29 cellular contexts compared by ENCODE assay signal in genomic region chr12:5015711-5016492, GRCh38. TPM values are rescaled to one million over a fixed set of nuclear protein-coding genes. Genes with fewer than 3 reads are reported as not detected.
A peak's percentile ranks its signal among the peaks of the same experiment; 100 is the strongest.
DNase-seq lines count a peak whose midpoint lies in the region; ATAC-seq, FAIRE-seq and TF ChIP-seq lines count a peak whose summit lies in the region.
"Had no signal": no experiment of that assay in that cellular context is flagged by ENCODE, and none has a peak within 500 bp of the region (broad histone marks: within the 10 kb centered on the region; RNA-seq: fewer than 3 reads in every experiment).

No MANE protein-coding gene starts in this region.

- H3K36me3 ChIP-seq in GM12878 (ENCODE audit: control insufficient read depth in 2 of 2, insufficient read depth in 2 of 2, low read length in 1 of 2): no peaks in the 10 kb centered on the region
- H3K36me3 ChIP-seq in CD4-positive, alpha-beta memory T cell (ENCODE audit: insufficient read depth, low read length): no peaks in the 10 kb centered on the region
- H3K36me3 ChIP-seq in A673 (ENCODE audit: insufficient read depth, low read length, poor library complexity, severe bottlenecking): no peaks in the 10 kb centered on the region
- H3K36me3 ChIP-seq: BLaER1 treated with 17β-estradiol and CSF1 and Interleukin-3, amounts not matched to agents 10 nM and 100 nM; MG63; SJSA1 had no signal

- H3K27me3 Mint-ChIP-seq in activated T-cell treated with anti-CD3 and anti-CD28 coated beads, Interleukin-2, amount 50 U/mL, for 72 hours (ENCODE audit: low read depth): no peaks in the 10 kb centered on the region
- H3K27me3 Mint-ChIP-seq in stimulated activated memory B cell treated with anti-CD40 and anti-IgM and Interleukin-4, amounts not matched to agents 10 μg/mL and 1 μg/mL and 100 μg/mL, for 72 hours: peaks cover 17% of the 10 kb centered on the region
- H3K27me3 Mint-ChIP-seq in CD4-positive, alpha-beta memory T cell: peaks cover 2 to 10% of the 10 kb centered on the region in 2 donors

- no peak overlapping the region for H3K27ac ChIP-seq in GM12878 (ENCODE audit: control insufficient read depth, insufficient read depth)
- H3K27ac ChIP-seq in CD4-positive, alpha-beta memory T cell (ENCODE audit: low read depth, low read length): no peak overlapping the region
- H3K27ac ChIP-seq in A673 (ENCODE audit: low read depth, low read length, poor library complexity, severe bottlenecking): no peak overlapping the region
- H3K27ac ChIP-seq: BLaER1 treated with 17β-estradiol and CSF1 and Interleukin-3, amounts not matched to agents 10 nM and 100 nM; GM23248; SJSA1 had no signal

- H3K27ac Mint-ChIP-seq in activated T-cell treated with anti-CD3 and anti-CD28 coated beads, Interleukin-2, amount 50 U/mL, for 72 hours: no peak overlapping the region
- no peak overlapping the region for H3K27ac Mint-ChIP-seq in stimulated activated memory B cell treated with anti-CD40 and anti-IgM and Interleukin-4, amounts not matched to agents 10 μg/mL and 1 μg/mL and 100 μg/mL, for 72 hours
- no peak overlapping the region for H3K27ac Mint-ChIP-seq in CD4-positive, alpha-beta memory T cell
- H3K27ac Mint-ChIP-seq: CD4-positive, alpha-beta T cell had no signal

- SMC1A ChIA-PET in GM12878 (lab: Charles Lee; ENCODE audit: uncharacterized antibody, unreplicated experiment): no interaction called here

- peaks cover 4% of the 10 kb centered on the region; the same call in 1 of the 2 replicates for H3K4me1 ChIP-seq in GM12878 (ENCODE audit: control insufficient read depth, insufficient read depth, low read length)
- no peaks in the 10 kb centered on the region for H3K4me1 ChIP-seq in CD4-positive, alpha-beta memory T cell (ENCODE audit: insufficient read depth, low read length)
- H3K4me1 ChIP-seq in A673 (ENCODE audit: insufficient read depth, low read length, poor library complexity, severe bottlenecking): no peaks in the 10 kb centered on the region
- H3K4me1 ChIP-seq: SJSA1 had no signal

- H3K79me2 ChIP-seq in GM12878 (ENCODE audit: control insufficient read depth, insufficient read depth, low read length): no peaks in the 10 kb centered on the region

- no peak overlapping the region for H3K9ac ChIP-seq in GM12878 (ENCODE audit: control insufficient read depth, insufficient read depth, low read length)
- H3K9ac ChIP-seq: BLaER1 treated with 17β-estradiol and CSF1 and Interleukin-3, amounts not matched to agents 10 nM and 100 nM; GM23248 had no signal

- TF ChIP-seq POLR2A in GM12878 (IDR thresholded peaks at IDR 0.05; ENCODE audit: low read depth, low read length): no peak

- no peak for FAIRE-seq in GM12878 (lab: Jason Lieb, UNC)
- FAIRE-seq: A204.1, G401.6, GM18507, HTR-8/SVneo, K562 had no signal

- ATAC-seq in activated T-cell treated with anti-CD3 and anti-CD28 coated beads, Interleukin-2, amount 50 U/mL, for 72 hours (replicated peaks in 1 of 2): peak; percentile 62 to 80
- ATAC-seq in GM21381 (IDR thresholded peaks at IDR 0.05; ENCODE audit: unreplicated experiment): peak; percentile 48
- ATAC-seq in GM12878: peak; percentile 93
- peak; percentile 70 for ATAC-seq in stimulated activated memory B cell treated with anti-CD40 and anti-IgM and Interleukin-4, amounts not matched to agents 10 μg/mL and 1 μg/mL and 100 μg/mL, for 72 hours
- ATAC-seq: K562, PC-3 had no signal

- H3K4me2 ChIP-seq in GM12878 (ENCODE audit: control insufficient read depth, insufficient read depth): peak overlapping the region; percentile 34; the same call in 1 of the 2 replicates
- H3K4me2 ChIP-seq: BLaER1 treated with 17β-estradiol and CSF1 and Interleukin-3, amounts not matched to agents 10 nM and 100 nM had no signal

- no peak overlapping the region for H3K4me3 Mint-ChIP-seq in activated T-cell treated with anti-CD3 and anti-CD28 coated beads, Interleukin-2, amount 50 U/mL, for 72 hours
- no peak overlapping the region for H3K4me3 Mint-ChIP-seq in stimulated activated memory B cell treated with anti-CD40 and anti-IgM and Interleukin-4, amounts not matched to agents 10 μg/mL and 1 μg/mL and 100 μg/mL, for 72 hours
- no peak overlapping the region for H3K4me3 Mint-ChIP-seq in CD4-positive, alpha-beta memory T cell
- H3K4me3 Mint-ChIP-seq: CD4-positive, alpha-beta T cell had no signal

- RAD21 ChIA-PET in GM12878 (lab: Charles Lee; ENCODE audit: unreplicated experiment): interaction anchor here (1.1 kb wide), 1 partner anchor 68 kb away, joined by 4 read pairs; no protein-coding TSS in a partner anchor

- POLR2A ChIA-PET in GM12878 (lab: Charles Lee) (no interaction called here), A673 (lab: Charles Lee; ENCODE audit: low non-redundant PET) (no interaction called here)
- POLR2A ChIA-PET in CD4-positive, alpha-beta memory T cell (lab: Charles Lee; ENCODE audit: partially characterized antibody): no interaction called here

- H3K9me3 Mint-ChIP-seq in activated T-cell treated with anti-CD3 and anti-CD28 coated beads, Interleukin-2, amount 50 U/mL, for 72 hours: no peaks in the 10 kb centered on the region
- no peaks in the 10 kb centered on the region for H3K9me3 Mint-ChIP-seq in stimulated activated memory B cell treated with anti-CD40 and anti-IgM and Interleukin-4, amounts not matched to agents 10 μg/mL and 1 μg/mL and 100 μg/mL, for 72 hours
- no peaks in the 10 kb centered on the region for H3K9me3 Mint-ChIP-seq in CD4-positive, alpha-beta memory T cell
- H3K9me3 Mint-ChIP-seq: CD4-positive, alpha-beta T cell had no signal

- no peaks in the 10 kb centered on the region for H3K36me3 Mint-ChIP-seq in activated T-cell treated with anti-CD3 and anti-CD28 coated beads, Interleukin-2, amount 50 U/mL, for 72 hours (ENCODE audit: insufficient read depth in 2 of 2)
- no peaks in the 10 kb centered on the region for H3K36me3 Mint-ChIP-seq in stimulated activated memory B cell treated with anti-CD40 and anti-IgM and Interleukin-4, amounts not matched to agents 10 μg/mL and 1 μg/mL and 100 μg/mL, for 72 hours
- no peaks in the 10 kb centered on the region for H3K36me3 Mint-ChIP-seq in CD4-positive, alpha-beta memory T cell

- DNase-seq in activated T-cell treated with anti-CD3 and anti-CD28 coated beads, Interleukin-2, amount 50 U/mL, for 72 hours: peak in 1 of 2 donors; percentile 3
- DNase-seq in activated T-cell treated with anti-CD3 and anti-CD28 coated beads, Interleukin-2, amount 50 U/mL, for 1 hour: no peak
- no peak for DNase-seq in GM12878 (ENCODE audit: low read depth, low spot score)
- DNase-seq in CD4-positive, alpha-beta memory T cell: no peak
- no peak for DNase-seq in cerebellum (ENCODE audit: low spot score)
- no peak for DNase-seq in A673 (ENCODE audit: low spot score)
- DNase-seq: AML-193; CD4-positive, alpha-beta T cell; COR-L47; GM23248; H7; MG63; NCI-H2029; NCI-H446; NCI-H524 treated with DMSO at 0.1 percent for 48 hours; NCI-H774; PC-3; Right ventricle myocardium superior; RPMI8226 had no signal

- TF ChIP-seq EP300 in GM12878 (IDR thresholded peaks at IDR 0.05; ENCODE audit: borderline replicate concordance in 1 of 2, control insufficient read depth in 1 of 2, low read depth in 2 of 2, low read length in 2 of 2): no peak

- no peak for TF ChIP-seq RAD21 in GM12878 (IDR thresholded peaks at IDR 0.05; ENCODE audit: insufficient read depth, low read depth, low read length)

- BruUV-seq in GM12878 (replicated peaks; lab: Mats Ljungman, UMichigan) (no TSS peak), A673 (replicated peaks; lab: Mats Ljungman, UMichigan) (no TSS peak)

- 21% methylated on average over 12 of the region's 12 CpGs for WGBS in GM12878 (ENCODE audit: insufficient coverage, insufficient replicate concordance, low lambda C conversion rate, missing lambda C conversion rate)

- TF ChIP-seq CTCF in GM12878 (IDR thresholded peaks at IDR 0.05 in 2 of 3, conservative IDR thresholded peaks at IDR 0.05 in 1 of 3; ENCODE audit: control insufficient read depth in 2 of 3, extremely low read depth in 1 of 3, insufficient read depth in 1 of 3, low read depth in 3 of 3, low read length in 3 of 3) (no peak), A673 (conservative IDR thresholded peaks at IDR 0.05; ENCODE audit: low read depth, low read length) (no peak)

- CTCF ChIA-PET in GM12878 (lab: Yijun Ruan, JAX) (interaction anchor here (1.1 kb wide), 1 partner anchor 160 kb away, joined by 3 read pairs; no protein-coding TSS in a partner anchor), A673 (lab: Charles Lee) (no interaction called here)
- CTCF ChIA-PET in CD4-positive, alpha-beta memory T cell (lab: Charles Lee; ENCODE audit: partially characterized antibody): no interaction called here

- no peaks in the 10 kb centered on the region for H3K4me1 Mint-ChIP-seq in activated T-cell treated with anti-CD3 and anti-CD28 coated beads, Interleukin-2, amount 50 U/mL, for 72 hours (ENCODE audit: low read depth)
- H3K4me1 Mint-ChIP-seq in stimulated activated memory B cell treated with anti-CD40 and anti-IgM and Interleukin-4, amounts not matched to agents 10 μg/mL and 1 μg/mL and 100 μg/mL, for 72 hours: peaks cover 7% of the 10 kb centered on the region
- H3K4me1 Mint-ChIP-seq in CD4-positive, alpha-beta memory T cell: no peaks in the 10 kb centered on the region

- intact Hi-C loops in GM12878 (cut with micrococcal nuclease; ENCODE audit: unreplicated experiment) (no loop called here), A673 (cut with micrococcal nuclease; ENCODE audit: unreplicated experiment) (no loop called here)
- intact Hi-C loops in CD4-positive, alpha-beta memory T cell (cut with micrococcal nuclease): no loop called here

- no peaks in the 10 kb centered on the region for H3K9me3 ChIP-seq in GM12878 (replicated peaks; ENCODE audit: control insufficient read depth, insufficient read depth, low read length)
- no peaks in the 10 kb centered on the region for H3K9me3 ChIP-seq in CD4-positive, alpha-beta memory T cell (ENCODE audit: control insufficient read depth in 1 of 2, low read length in 2 of 2)
- no peaks in the 10 kb centered on the region for H3K9me3 ChIP-seq in A673 (ENCODE audit: low read depth, low read length, poor library complexity, severe bottlenecking)
- H3K9me3 ChIP-seq: BLaER1 treated with 17β-estradiol and CSF1 and Interleukin-3, amounts not matched to agents 10 nM and 100 nM; MG63; SJSA1 had no signal

- no peaks in the 10 kb centered on the region for H4K20me1 ChIP-seq in GM12878 (ENCODE audit: control insufficient read depth, insufficient read depth)

- no peak overlapping the region for H3K4me3 ChIP-seq in GM12878
- H3K4me3 ChIP-seq in CD4-positive, alpha-beta memory T cell (ENCODE audit: low read length in 2 of 2): no peak overlapping the region
- no peak overlapping the region for H3K4me3 ChIP-seq in A673 (ENCODE audit: low read depth, low read length, poor library complexity, severe bottlenecking)
- H3K4me3 ChIP-seq: BLaER1 treated with 17β-estradiol and CSF1 and Interleukin-3, amounts not matched to agents 10 nM and 100 nM; GM23248; K562; MG63; SJSA1 had no signal

- H2AFZ ChIP-seq in GM12878 (ENCODE audit: control insufficient read depth, low read depth, low read length): no peak overlapping the region; the same call in 1 of the 2 replicates
- H2AFZ ChIP-seq: GM23248 had no signal

- H3K27me3 ChIP-seq in GM12878 (replicated peaks in 1 of 2; ENCODE audit: control insufficient read depth in 2 of 2, insufficient read depth in 2 of 2, low read length in 1 of 2) (no peaks in the 10 kb centered on the region; a peak in 2 of 4 replicates), A673 (replicated peaks; ENCODE audit: insufficient read depth, low read depth, low read length, poor library complexity) (peaks cover 41% of the 10 kb centered on the region)
- no peaks in the 10 kb centered on the region for H3K27me3 ChIP-seq in CD4-positive, alpha-beta memory T cell (ENCODE audit: insufficient read depth, low read length)
- H3K27me3 ChIP-seq: BLaER1 treated with 17β-estradiol and CSF1 and Interleukin-3, amounts not matched to agents 10 nM and 100 nM; MG63 had no signal

- in situ Hi-C loops in GM12878 (cut with MboI): no loop called here

RNA-seq across cellular contexts. Expression of gene KCNA5, which starts 27.8 kb away (rescaled TPM):
- total RNA-seq in activated T-cell treated with anti-CD3 and anti-CD28 coated beads, Interleukin-2, amount 50 U/mL, for 72 hours: not detected
- total RNA-seq in GM12878 (2013; cell fraction: nucleolus; rRNA removed): not detected in 2 replicates
- total RNA-seq in GM12878 (2014; rRNA removed): 0.11 and 0.16 TPM in 2 replicates
- total RNA-seq in GM12878 (2014; rRNA removed; fragmentation: Illumina TruSeq; extraction: Trizol): 0.18 and 0.22 TPM in 2 replicates
- total RNA-seq in GM12878 (2021): 0.29 and 0.44 TPM in 2 replicates
- polyA plus RNA-seq in GM12878 (2011; ENCODE audit: low read depth): not detected
- polyA plus RNA-seq in GM12878 (2011; rRNA removed): not detected in 2 replicates
- not detected in 2 replicates for polyA plus RNA-seq in GM12878 (2011; cell fraction: cytosol; rRNA removed)
- not detected in 2 replicates for polyA plus RNA-seq in GM12878 (2011; cell fraction: nucleus; rRNA removed)
- polyA plus RNA-seq in GM12878 (2012): 0.07 TPM in 1 of 2 replicates, not detected in the other
- polyA plus RNA-seq in GM12878 (2014; fragmentation: Illumina TruSeq; extraction: Trizol): 0.16 TPM in 2 replicates
- polyA plus RNA-seq in GM12878 (2014; fragmentation: Nextera tagmentation; extraction: Ambion mirVana): under 1 TPM in 1 of 2 experiments, not detected in 1; 0.11 TPM
- 0.33 and 0.56 TPM in 2 replicates for polyA plus RNA-seq in GM12878 (2014; rRNA removed)
- polyA plus RNA-seq in GM12878 (2016; fragmentation: Nextera tagmentation; extraction: Ambion mirVana): not detected
- polyA minus RNA-seq in GM12878 (2011; rRNA and poly(A)+ RNA removed): not detected in 2 replicates
- polyA minus RNA-seq in GM12878 (2011; cell fraction: cytosol; rRNA and poly(A)+ RNA removed): not detected in 2 replicates
- polyA minus RNA-seq in GM12878 (2011; cell fraction: nucleus; rRNA and poly(A)+ RNA removed): not detected in 2 replicates
- not detected for total RNA-seq in CD4-positive, alpha-beta memory T cell
- not detected for polyA plus RNA-seq in CD4-positive, alpha-beta memory T cell
- total RNA-seq in cerebellum: 2.9 TPM
- not detected in 2 replicates for total RNA-seq in A673 (2021)
- total RNA-seq: CD4-positive, alpha-beta T cell; GM23248; K562; LHCN-M2; PC-3; SJSA1 had no signal
- polyA plus RNA-seq: GM23248, K562 had no signal
